9 cellular contexts compared by ENCODE assay signal in the genomic region with DNA sequence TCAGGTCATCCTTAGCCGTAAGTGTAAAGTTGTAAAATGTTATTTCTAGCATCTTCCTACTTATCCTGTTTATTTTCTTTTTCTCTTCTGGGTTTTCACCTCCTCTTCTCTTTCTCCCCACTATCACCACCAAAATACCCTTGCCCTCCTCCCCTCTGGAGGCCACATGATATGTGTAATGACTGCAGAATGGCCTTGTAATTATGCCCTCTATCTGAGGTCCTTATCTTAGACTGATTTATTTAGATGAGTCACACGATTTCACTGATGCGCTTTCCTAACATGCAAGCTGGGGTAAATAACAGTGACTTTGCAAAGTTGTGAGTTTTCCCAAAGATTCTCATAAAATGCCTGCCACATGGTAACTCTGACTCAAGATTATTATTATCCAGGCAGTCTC.
DNase-seq lines count a peak whose midpoint lies in the region; ATAC-seq, FAIRE-seq and TF ChIP-seq lines count a peak whose summit lies in the region.
"Had no signal": no experiment of that assay in that cellular context is flagged by ENCODE, and none has a peak within 500 bp of the region (broad histone marks: within the 10 kb centered on the region; RNA-seq: fewer than 3 reads in every experiment).

No MANE protein-coding gene starts in this region.

- no peaks in the 10 kb centered on the region for H3F3A ChIP-seq in PC-3 (ENCODE audit: low read length, unreplicated experiment)

- no peak overlapping the region for H2AFZ ChIP-seq in PC-3 (ENCODE audit: low read length)

- H3K4me1 ChIP-seq in PC-3 (ENCODE audit: insufficient read depth, low read length) (no peaks in the 10 kb centered on the region), small intestine (ENCODE audit: control insufficient read depth in 2 of 2, insufficient read depth in 1 of 2, low read depth in 1 of 2, low read length in 1 of 2) (no peaks in the 10 kb centered on the region), heart right ventricle (no peaks in the 10 kb centered on the region)

- POLR2A ChIA-PET in PC-3 (lab: Charles Lee; ENCODE audit: unreplicated experiment), result no interaction called here

- H3K4me2 ChIP-seq in PC-3 (ENCODE audit: low read length), result no peak overlapping the region

- H3K9me2 ChIP-seq in PC-3 (replicated peaks; ENCODE audit: low read length), result no peaks in the 10 kb centered on the region

- H3K27me3 ChIP-seq in PC-3 (ENCODE audit: low read length) (no peaks in the 10 kb centered on the region), small intestine (ENCODE audit: control insufficient read depth in 2 of 2, insufficient read depth in 2 of 2, low read length in 2 of 2) (no peaks in the 10 kb centered on the region), heart right ventricle (no peaks in the 10 kb centered on the region)

- CTCF ChIA-PET in PC-3 (lab: Charles Lee), result no interaction called here

- H3K9me3 ChIP-seq in PC-3 (ENCODE audit: low read length) (no peaks in the 10 kb centered on the region), small intestine (ENCODE audit: control insufficient read depth, low read depth) (no peaks in the 10 kb centered on the region), heart right ventricle (peaks cover 0 to 22% (median 0%) of the 10 kb centered on the region in 11 donors)

- no peak for TF ChIP-seq CTCF in PC-3 (conservative IDR thresholded peaks at IDR 0.05; ENCODE audit: low read depth, low read length)
- TF ChIP-seq CTCF in heart right ventricle (IDR thresholded peaks at IDR 0.05), result no peak

- DNase-seq in ELR (ENCODE audit: low read depth) (peak; percentile 79), PC-3 (peak; percentile 18), fibroblast of peridontal ligament (ENCODE audit: extremely low read depth) (peak; percentile 62), small intestine (peak; percentile 4), activated gamma-delta T cell treated with Interleukin-2 at 50 U/mL for 16 hours (no peak), heart right ventricle (no peak)
- DNase-seq: activated CD4-positive, alpha-beta T cell treated with anti-CD3 and anti-CD28 coated beads for 48 hours had no signal

- no peaks in the 10 kb centered on the region for H3K79me2 ChIP-seq in PC-3 (ENCODE audit: low read length)

- H3K4me3 ChIP-seq in PC-3 (ENCODE audit: low read length) (no peak overlapping the region), small intestine (ENCODE audit: low read depth in 1 of 2, low read length in 2 of 2) (no peak overlapping the region), heart right ventricle (no peak overlapping the region)

- H3K27ac ChIP-seq in PC-3 (ENCODE audit: low read length) (no peak overlapping the region), small intestine (ENCODE audit: low read depth in 1 of 2, low read length in 1 of 2) (no peak overlapping the region), heart right ventricle (no peak overlapping the region)

- ATAC-seq in PC-3 (no peak), GM19467 (IDR thresholded peaks at IDR 0.05; ENCODE audit: unreplicated experiment) (no peak), heart right ventricle (no peak)
- ATAC-seq: sciatic nerve had no signal

- FAIRE-seq in small intestine (lab: Jason Lieb, UNC), result no peak

- 39 to 70% (median 66%) methylated on average over 3 of the region's 3 CpGs for WGBS in small intestine, 3 donors
- 60 to 71% methylated on average over 3 of the region's 3 CpGs for WGBS in heart right ventricle, 2 donors

- no TSS peak for BruUV-seq in PC-3 (replicated peaks; lab: Mats Ljungman, UMichigan)

- no peak overlapping the region for H3K9ac ChIP-seq in PC-3 (ENCODE audit: low read length)

- intact Hi-C loops in PC-3 (cut with micrococcal nuclease) (no loop called here), heart right ventricle (cut with DNase I) (no loop called here)

- H3K36me3 ChIP-seq in PC-3 (ENCODE audit: low read depth, low read length) (no peaks in the 10 kb centered on the region), small intestine (ENCODE audit: control insufficient read depth in 2 of 2, insufficient read depth in 2 of 2, low read length in 2 of 2) (no peaks in the 10 kb centered on the region), heart right ventricle (no peaks in the 10 kb centered on the region)

- no peaks in the 10 kb centered on the region for H4K20me1 ChIP-seq in PC-3 (ENCODE audit: low read length)

Comparison
In these comparisons a context has a peak if more than half of its experiments do, and no peak if none do; other contexts are left out.
1. DNase-seq: peak in ELR (single experiment), PC-3 (single experiment), fibroblast of peridontal ligament (single experiment) and small intestine (single experiment); none in activated gamma-delta T cell treated with Interleukin-2 at 50 U/mL for 16 hours (single experiment) and heart right ventricle (0 of 2).